9 cellular contexts compared by ENCODE assay signal in the genomic region with DNA sequence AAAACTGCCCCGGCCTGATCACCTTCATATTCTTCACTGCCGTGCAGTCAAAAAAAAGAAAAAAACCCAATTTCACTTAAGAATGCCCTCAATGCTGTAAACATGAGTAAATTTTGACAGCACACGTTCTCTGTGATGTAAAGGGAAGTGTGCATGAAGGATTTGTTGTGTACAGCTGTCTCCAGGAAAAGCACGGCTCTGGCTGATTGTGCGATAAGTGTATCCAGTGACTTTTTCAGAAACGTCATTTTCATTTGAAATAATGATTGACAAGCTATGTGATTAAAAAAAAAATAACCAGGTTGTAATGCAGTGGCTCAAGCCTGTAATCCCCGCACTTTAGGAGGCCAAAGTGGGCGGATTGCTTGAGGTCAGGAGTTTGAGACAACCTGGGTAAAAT. TPM values are rescaled to one million over a fixed set of nuclear protein-coding genes. Genes with fewer than 3 reads are reported as not detected.
DNase-seq lines count a peak whose midpoint lies in the region; ATAC-seq, FAIRE-seq and TF ChIP-seq lines count a peak whose summit lies in the region.
"Had no signal": no experiment of that assay in that cellular context is flagged by ENCODE, and none has a peak within 500 bp of the region (broad histone marks: within the 10 kb centered on the region; RNA-seq: fewer than 3 reads in every experiment).

No MANE protein-coding gene starts in this region.

- H3K4me1 Mint-ChIP-seq in T-cell, result peaks cover 0 to 7% (median 5%) of the 10 kb centered on the region in 3 donors

- DNase-seq in SK-N-SH (no peak), T-cell (no peak), endothelial cell of umbilical vein (ENCODE audit: low read depth, low spot score) (peak; percentile 21), gastrocnemius medialis (no peak), HEK293T (ENCODE audit: extremely low spot score) (no peak), COLO668 (lab: John Stamatoyannopoulos, UW; ENCODE audit: unreplicated experiment) (no peak)

- H3K4me1 ChIP-seq in SK-N-SH (ENCODE audit: control insufficient read depth in 1 of 2, insufficient read depth in 2 of 2, low read depth in 1 of 2, low read length in 1 of 2) (peaks cover 15 to 16% of the 10 kb centered on the region in 2 experiments; a peak in 3 of 4 replicates), endothelial cell of umbilical vein (ENCODE audit: control insufficient read depth, extremely low read depth, insufficient read depth, low read length) (peaks cover 12% of the 10 kb centered on the region), gastrocnemius medialis (peaks cover 26 to 29% of the 10 kb centered on the region in 2 donors)

- H3F3A ChIP-seq in SK-N-SH (replicated peaks; ENCODE audit: insufficient read depth), result peaks cover 3% of the 10 kb centered on the region

- TF ChIP-seq RAD21 in SK-N-SH (IDR thresholded peaks at IDR 0.05; ENCODE audit: low read length), result no peak

- CTCF ChIA-PET in SK-N-SH (lab: Yijun Ruan, JAX) (interaction anchor here (0.9 kb wide), 1 partner anchor 30 kb away, joined by 3 read pairs; no protein-coding TSS in a partner anchor), T-cell (lab: Charles Lee) (no interaction called here), endothelial cell of umbilical vein (lab: Charles Lee) (interaction anchor here (1.5 to 1.7 kb wide), 2 partner anchors 9 to 14 kb away, joined by 3 to 4 read pairs; no protein-coding TSS in a partner anchor), HEK293T (lab: Yijun Ruan, JAX) (no interaction called here)

- peak overlapping the region; percentile 92 for H2AFZ ChIP-seq in SK-N-SH (ENCODE audit: low read depth)
- H2AFZ ChIP-seq in endothelial cell of umbilical vein (ENCODE audit: low read depth, low read length), result peak overlapping the region; percentile 20

- H3K27me3 Mint-ChIP-seq in T-cell, result peaks cover 9 to 23% of the 10 kb centered on the region in 2 donors

- TF ChIP-seq POLR2A in endothelial cell of umbilical vein (IDR thresholded peaks at IDR 0.05; ENCODE audit: low read depth, low read length) (no peak), gastrocnemius medialis (IDR thresholded peaks at IDR 0.05) (no peak)

- no peaks in the 10 kb centered on the region for H3K27me3 ChIP-seq in SK-N-SH (ENCODE audit: insufficient read depth)
- peaks cover 0 to 2% of the 10 kb centered on the region in 2 experiments for H3K27me3 ChIP-seq in endothelial cell of umbilical vein (ENCODE audit: control insufficient read depth in 2 of 2, insufficient read depth in 2 of 2, low read length in 2 of 2)
- no peaks in the 10 kb centered on the region for H3K27me3 ChIP-seq in gastrocnemius medialis
- H3K27me3 ChIP-seq: gastroesophageal sphincter had no signal

- H4K20me1 ChIP-seq in SK-N-SH (ENCODE audit: insufficient read depth), result no peaks in the 10 kb centered on the region
- no peaks in the 10 kb centered on the region for H4K20me1 ChIP-seq in endothelial cell of umbilical vein (replicated peaks; ENCODE audit: control insufficient read depth, extremely low read depth, insufficient read depth, low read length)

- no TSS peak for BruUV-seq in endothelial cell of umbilical vein (replicated peaks; lab: Mats Ljungman, UMichigan)

- 84% methylated on average over 8 of the region's 8 CpGs for WGBS in SK-N-SH (ENCODE audit: low lambda C conversion rate)

- H3K4me3 ChIP-seq in SK-N-SH (ENCODE audit: low read depth in 2 of 2, low read length in 1 of 2) (0 out of 4 replicates have a peak overlapping the region, but pooled peaks of 1 of the 2 experiments have one; percentile 42), endothelial cell of umbilical vein (replicated peaks in 1 of 3; ENCODE audit: insufficient read depth in 1 of 3, low read depth in 1 of 3, low read length in 3 of 3) (no peak overlapping the region), gastrocnemius medialis (peak overlapping the region; percentile 43 to 56 (median 48))

- no peaks in the 10 kb centered on the region for H3K36me3 Mint-ChIP-seq in T-cell

- no peaks in the 10 kb centered on the region for H3K9me3 ChIP-seq in SK-N-SH
- no peaks in the 10 kb centered on the region for H3K9me3 ChIP-seq in endothelial cell of umbilical vein (replicated peaks; ENCODE audit: control insufficient read depth, insufficient read depth, low read length)
- no peaks in the 10 kb centered on the region for H3K9me3 ChIP-seq in gastrocnemius medialis
- H3K9me3 ChIP-seq: gastroesophageal sphincter had no signal

- no peaks in the 10 kb centered on the region for H3K9me2 ChIP-seq in SK-N-SH

- in situ Hi-C loops in gastrocnemius medialis (cut with MboI; ENCODE audit: low sequenced_read_pairs in 4 of 4), result no loop called here

- intact Hi-C loops in endothelial cell of umbilical vein (cut with micrococcal nuclease), result no loop called here
- intact Hi-C loops in gastrocnemius medialis (cut with DNase I; ENCODE audit: low total_unique reads), result no loop called here

- no peak overlapping the region for H3K27ac Mint-ChIP-seq in T-cell

- H3K36me3 ChIP-seq in SK-N-SH (replicated peaks in 1 of 2; ENCODE audit: control insufficient read depth in 1 of 2, insufficient read depth in 2 of 2, low read length in 1 of 2) (no peaks in the 10 kb centered on the region), endothelial cell of umbilical vein (ENCODE audit: control insufficient read depth in 2 of 2, extremely low read depth in 1 of 2, insufficient read depth in 2 of 2, low read length in 2 of 2) (peaks cover 0 to 2% of the 10 kb centered on the region in 2 experiments), gastrocnemius medialis (peaks cover 0 to 11% of the 10 kb centered on the region in 2 donors)

- H3K4me3 Mint-ChIP-seq in T-cell, result peak overlapping the region in 2 of 3 donors; percentile 70 to 72

- no peak for ATAC-seq in SK-N-SH treated with all-trans-retinoic acid at 6 μM for 48 hours
- peak in 1 of 4 experiments; percentile 48 for ATAC-seq in T-cell (replicated peaks in 1 of 4)
- no peak for ATAC-seq in gastrocnemius medialis
- no peak for ATAC-seq in HG03025 (IDR thresholded peaks at IDR 0.05; ENCODE audit: low FRiP score, unreplicated experiment)

- TF ChIP-seq EP300 in SK-N-SH (IDR thresholded peaks at IDR 0.05; ENCODE audit: borderline replicate concordance in 1 of 2, low read depth in 1 of 2, low read length in 1 of 2), result no peak

- H3K79me2 ChIP-seq in SK-N-SH (ENCODE audit: insufficient read depth), result no peaks in the 10 kb centered on the region
- H3K79me2 ChIP-seq in endothelial cell of umbilical vein (ENCODE audit: control insufficient read depth, insufficient read depth, low read length), result no peaks in the 10 kb centered on the region

- TF ChIP-seq CTCF in SK-N-SH (IDR thresholded peaks at IDR 0.05) (no peak), endothelial cell of umbilical vein (IDR thresholded peaks at IDR 0.05; ENCODE audit: extremely low read depth in 1 of 2, insufficient read depth in 1 of 2, low read depth in 1 of 2, low read length in 2 of 2) (no peak), gastrocnemius medialis (IDR thresholded peaks at IDR 0.05 in 4 of 5, conservative IDR thresholded peaks at IDR 0.05 in 1 of 5) (no peak)

- H3K9ac ChIP-seq in SK-N-SH (peak overlapping the region; percentile 48; the same call in 1 of the 2 replicates), endothelial cell of umbilical vein (replicated peaks; ENCODE audit: extremely low read depth, insufficient read depth, low read length) (no peak overlapping the region)

- H3K9me3 Mint-ChIP-seq in T-cell, result no peaks in the 10 kb centered on the region

- H3K9me1 ChIP-seq in endothelial cell of umbilical vein (replicated peaks; ENCODE audit: control insufficient read depth, extremely low read depth, insufficient read depth, low read length), result no peaks in the 10 kb centered on the region

- no peak for FAIRE-seq in endothelial cell of umbilical vein (lab: Jason Lieb, UNC)

- POLR2A ChIA-PET in SK-N-SH (lab: Yijun Ruan, JAX), result no interaction called here
- POLR2A ChIA-PET in T-cell (lab: Charles Lee), result interaction anchor here in 1 of 2 donors (0.6 kb wide), 1 partner anchor 521 kb away, joined by 6 read pairs; no protein-coding TSS in a partner anchor
- POLR2A ChIA-PET in endothelial cell of umbilical vein (lab: Charles Lee), result interaction anchor here (0.6 kb wide), 1 partner anchor 160 kb away, joined by 3 read pairs; no protein-coding TSS in a partner anchor
- POLR2A ChIA-PET in HEK293T (lab: Yijun Ruan, JAX), result no interaction called here

- peak overlapping the region; percentile 67 for H3K4me2 ChIP-seq in SK-N-SH
- peak overlapping the region; percentile 65 for H3K4me2 ChIP-seq in endothelial cell of umbilical vein (ENCODE audit: insufficient read depth, low read length)

- dilution Hi-C loops in endothelial cell of umbilical vein (cut with MboI; ENCODE audit: extremely low pct_ligation_motif_present, low sequenced_read_pairs), result no loop called here

- H3K27ac ChIP-seq in SK-N-SH (ENCODE audit: low read depth in 2 of 2, low read length in 1 of 2) (no peak overlapping the region), endothelial cell of umbilical vein (ENCODE audit: insufficient read depth, low read depth, low read length) (no peak overlapping the region), gastrocnemius medialis (peak overlapping the region in 3 of 4 donors; percentile 65 to 71 (median 67))

TF ChIP-seq in SK-N-SH treated with all-trans-retinoic acid at 6 μM for 48 hours, 23 proteins besides CTCF, POLR2A, EP300 and RAD21 (continues in another document):
- no peak for TF ChIP-seq TOX (CRISPR knock-in tag; IDR thresholded peaks at IDR 0.05; ENCODE audit: borderline replicate concordance)
- no peak for TF ChIP-seq SNAI2 (CRISPR knock-in tag; IDR thresholded peaks at IDR 0.05)

TF ChIP-seq in HEK293T, 16 proteins besides CTCF, POLR2A, EP300 and RAD21 (continues in another document):
- TF ChIP-seq FOXM1 (IDR thresholded peaks at IDR 0.05; ENCODE audit: borderline replicate concordance), result no peak
- no peak for TF ChIP-seq L3MBTL2 (conservative IDR thresholded peaks at IDR 0.05)
- TF ChIP-seq TARDBP (IDR thresholded peaks at IDR 0.05), result no peak
- no peak for TF ChIP-seq CTBP1 (IDR thresholded peaks at IDR 0.05; ENCODE audit: borderline replicate concordance)
- TF ChIP-seq ELF4 (IDR thresholded peaks at IDR 0.05), result no peak
- TF ChIP-seq SP1 (IDR thresholded peaks at IDR 0.05), result no peak
- no peak for TF ChIP-seq BHLHE40 (IDR thresholded peaks at IDR 0.05; ENCODE audit: borderline replicate concordance)

RNA-seq across cellular contexts. Expression of gene ANKRD10, which starts 39.6 kb away (rescaled TPM):
- 53.2 and 77.8 TPM in 2 replicates for polyA plus RNA-seq in SK-N-SH (2012; rRNA removed)
- polyA plus RNA-seq in SK-N-SH (2012; cell fraction: cytosol; rRNA removed), result 20.7 and 22.2 TPM in 2 replicates
- 274 and 444 TPM in 2 replicates for polyA plus RNA-seq in SK-N-SH (2012; cell fraction: nucleus; rRNA removed)
- total RNA-seq in T-cell, result 100 to 1,000 TPM in 3 of 5 donors, 10 to 100 TPM in 2; 93.7 to 133 (median 104) TPM
- 83.1 and 94.1 TPM in 2 replicates for total RNA-seq in endothelial cell of umbilical vein
- 43.8 and 44.5 TPM in 2 replicates for polyA plus RNA-seq in endothelial cell of umbilical vein
- 21.4 and 27.7 TPM in 2 replicates for polyA plus RNA-seq in endothelial cell of umbilical vein (2011; cell fraction: cytosol; rRNA removed)
- 279 and 295 TPM in 2 replicates for polyA plus RNA-seq in endothelial cell of umbilical vein (2011; cell fraction: nucleus; rRNA removed)
- polyA plus RNA-seq in endothelial cell of umbilical vein (2012), result 43.9 and 50.4 TPM in 2 replicates
- polyA minus RNA-seq in endothelial cell of umbilical vein, result 89.2 and 94.7 TPM in 2 replicates
- 48.4 TPM for polyA minus RNA-seq in endothelial cell of umbilical vein (2011; cell fraction: cytosol; rRNA and poly(A)+ RNA removed)
- 230 and 241 TPM in 2 replicates for polyA minus RNA-seq in endothelial cell of umbilical vein (2011; cell fraction: nucleus; rRNA and poly(A)+ RNA removed)
- total RNA-seq in gastrocnemius medialis, result 100 to 1,000 TPM; 145 to 381 (median 164) TPM

Comparison
In these comparisons a context has a peak if more than half of its experiments do, and no peak if none do; other contexts are left out.
1. H3K27ac ChIP-seq: peak in gastrocnemius medialis (3 of 4); none in SK-N-SH (0 of 2) and endothelial cell of umbilical vein (single experiment).
2. H3K4me3 ChIP-seq: peak in gastrocnemius medialis (4 of 4); none in endothelial cell of umbilical vein (0 of 3).
3. CTCF ChIA-PET loops: an anchor here in SK-N-SH (0.9 kb wide) and endothelial cell of umbilical vein (1.5 to 1.7 kb wide); none called in T-cell and HEK293T.